ENCODE assay signal across 1 cellular context in the genomic region with DNA sequence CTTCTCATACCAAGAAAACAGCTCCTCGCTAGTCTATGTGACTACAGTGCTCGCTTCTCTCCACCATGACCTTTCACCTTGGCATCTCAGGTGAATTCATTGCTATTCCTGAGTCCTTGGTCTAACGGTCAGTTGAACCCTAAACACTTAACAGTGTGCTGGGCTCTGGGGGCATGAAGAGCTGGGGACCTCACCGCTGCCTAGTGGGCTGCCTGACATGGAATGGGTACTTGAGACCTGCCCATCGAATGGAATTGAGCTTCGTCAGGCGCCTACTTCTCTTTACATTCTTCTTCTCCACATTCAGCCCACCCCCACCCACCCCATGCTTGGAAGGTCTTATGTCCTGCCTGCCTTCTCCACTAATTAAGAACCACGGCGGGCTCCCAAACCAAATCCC.
TF ChIP-seq lines count a peak whose summit lies in the region.

No MANE protein-coding gene starts in this region.

TF ChIP-seq in IMR-90, 13 proteins besides CTCF, POLR2A, EP300 and RAD21 (continued from another document):
- TF ChIP-seq RCOR1 (IDR thresholded peaks at IDR 0.05; ENCODE audit: insufficient replicate concordance, low read length) (no peak), CHD1 (IDR thresholded peaks at IDR 0.05; ENCODE audit: low read depth, low read length) (no peak), MXI1 (IDR thresholded peaks at IDR 0.05; ENCODE audit: borderline replicate concordance, low read depth, low read length) (no peak), ELK1 (IDR thresholded peaks at IDR 0.05; ENCODE audit: borderline replicate concordance, low read depth, low read length) (no peak), MAZ (IDR thresholded peaks at IDR 0.05; ENCODE audit: borderline replicate concordance, low read depth, low read length) (no peak), MAFK (IDR thresholded peaks at IDR 0.05; ENCODE audit: low read depth, low read length) (no peak), FOS (IDR thresholded peaks at IDR 0.05; ENCODE audit: low read depth, low read length) (no peak)
- TF ChIP-seq, protein P1, sequence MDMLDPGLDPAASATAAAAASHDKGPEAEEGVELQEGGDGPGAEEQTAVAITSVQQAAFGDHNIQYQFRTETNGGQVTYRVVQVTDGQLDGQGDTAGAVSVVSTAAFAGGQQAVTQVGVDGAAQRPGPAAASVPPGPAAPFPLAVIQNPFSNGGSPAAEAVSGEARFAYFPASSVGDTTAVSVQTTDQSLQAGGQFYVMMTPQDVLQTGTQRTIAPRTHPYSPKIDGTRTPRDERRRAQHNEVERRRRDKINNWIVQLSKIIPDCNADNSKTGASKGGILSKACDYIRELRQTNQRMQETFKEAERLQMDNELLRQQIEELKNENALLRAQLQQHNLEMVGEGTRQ (IDR thresholded peaks at IDR 0.05; ENCODE audit: low read depth, low read length) = no peak
